In the genomic region with DNA sequence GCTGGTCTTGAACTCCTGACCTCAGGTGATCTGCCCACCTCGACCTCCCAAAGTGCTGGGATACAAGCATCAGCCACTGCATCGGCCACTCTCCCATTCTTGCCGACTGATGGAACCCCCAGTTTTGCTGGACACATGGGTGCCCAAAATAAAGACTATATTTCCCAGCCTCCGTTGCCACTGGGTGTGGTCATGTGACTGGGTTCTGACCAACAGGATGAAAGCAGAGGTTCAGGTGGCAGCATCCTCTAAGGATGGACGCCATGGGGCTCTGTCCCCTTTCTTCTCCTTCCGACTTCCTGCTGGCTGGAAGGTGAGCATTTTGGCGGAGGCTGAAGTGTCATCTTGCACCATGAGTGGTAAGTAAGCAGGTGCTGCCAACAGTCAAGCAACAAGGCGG, we compare ENCODE assay signal across 23 cellular contexts. TPM values are rescaled to one million over a fixed set of nuclear protein-coding genes. Genes with fewer than 3 reads are reported as not detected.
A peak's percentile ranks its signal among the peaks of the same experiment; 100 is the strongest.
DNase-seq lines count a peak whose midpoint lies in the region; ATAC-seq, FAIRE-seq and TF ChIP-seq lines count a peak whose summit lies in the region.
"Had no signal": no experiment of that assay in that cellular context is flagged by ENCODE, and none has a peak within 500 bp of the region (broad histone marks: within the 10 kb centered on the region; RNA-seq: fewer than 3 reads in every experiment).

No MANE protein-coding gene starts in this region.

- H2AK5ac ChIP-seq in H1 (ENCODE audit: low read depth, low read length), result no peak overlapping the region

- H3K4ac ChIP-seq in H1 (replicated peaks; ENCODE audit: insufficient read length, low read depth, low read length), result no peak overlapping the region

- H3K27ac Mint-ChIP-seq in WTC11, result no peak overlapping the region
- H3K27ac Mint-ChIP-seq: T-helper 17 cell had no signal

- H3K79me2 ChIP-seq in GM23248 (ENCODE audit: insufficient read depth) (peaks cover 58% of the 10 kb centered on the region), H1 (ENCODE audit: control insufficient read depth in 1 of 2, insufficient read depth in 2 of 2, low read length in 2 of 2) (no peaks in the 10 kb centered on the region)

- H2AFZ ChIP-seq in GM23248, result no peak overlapping the region
- H2AFZ ChIP-seq in H1 (ENCODE audit: low read length), result no peak overlapping the region
- H2AFZ ChIP-seq: PC-9 had no signal

- TF ChIP-seq CTCF in WTC11 (IDR thresholded peaks at IDR 0.05), result no peak
- no peak for TF ChIP-seq CTCF in H1 (IDR thresholded peaks at IDR 0.05; ENCODE audit: control extremely low read depth in 1 of 3, insufficient read depth in 1 of 3, low read depth in 1 of 3, low read length in 3 of 3)
- no peak for TF ChIP-seq CTCF in sigmoid colon (IDR thresholded peaks at IDR 0.05)

- H3K14ac ChIP-seq in H1 (ENCODE audit: insufficient read length), result no peak overlapping the region

- H4K91ac ChIP-seq in H1 (replicated peaks; ENCODE audit: insufficient read length, low read length), result no peak overlapping the region

- no peaks in the 10 kb centered on the region; the same call in 1 of the 2 replicates for H3K23me2 ChIP-seq in H1 (ENCODE audit: low read depth, low read length)

- H4K8ac ChIP-seq in H1 (ENCODE audit: extremely low read depth, insufficient read depth, low read length), result peak overlapping the region; percentile 53; the same call in 1 of the 2 replicates

- H2BK15ac ChIP-seq in H1 (ENCODE audit: low read length), result no peak overlapping the region

- H3K27me3 ChIP-seq in GM23248 (replicated peaks; ENCODE audit: insufficient read depth) (no peaks in the 10 kb centered on the region), H1 (replicated peaks in 1 of 4; ENCODE audit: control insufficient read depth in 3 of 4, extremely low read depth in 1 of 4, insufficient read depth in 3 of 4, low read length in 3 of 4) (no peaks in the 10 kb centered on the region), sigmoid colon (no peaks in the 10 kb centered on the region)
- H3K27me3 ChIP-seq: BE2C had no signal

- no peak overlapping the region for H3K18ac ChIP-seq in H1 (ENCODE audit: extremely low read depth, low read length)

- no peak overlapping the region for H3K23ac ChIP-seq in H1 (ENCODE audit: insufficient read length)

- TF ChIP-seq EP300 in H1 (IDR thresholded peaks at IDR 0.05; ENCODE audit: borderline replicate concordance in 1 of 2, low read depth in 2 of 2, low read length in 2 of 2) (no peak), sigmoid colon (IDR thresholded peaks at IDR 0.05) (no peak)

- no peak overlapping the region for H2BK120ac ChIP-seq in H1 (replicated peaks; ENCODE audit: low read depth, low read length)

- H3K4me1 ChIP-seq in GM23248 (ENCODE audit: insufficient read depth) (no peaks in the 10 kb centered on the region), H1 (replicated peaks in 1 of 4; ENCODE audit: control insufficient read depth in 3 of 4, insufficient read depth in 4 of 4, low read length in 3 of 4) (peaks cover 0 to 5% (median 3%) of the 10 kb centered on the region in 4 experiments; a peak in 5 of 7 replicates), sigmoid colon (peaks cover 0 to 97% (median 85%) of the 10 kb centered on the region in 4 donors)

- no peak overlapping the region for H3K4me2 ChIP-seq in GM23248 (ENCODE audit: unreplicated experiment)
- no peak overlapping the region for H3K4me2 ChIP-seq in H1 (ENCODE audit: insufficient read depth in 1 of 2, low read depth in 2 of 2, low read length in 2 of 2)
- H3K4me2 ChIP-seq: PC-9 had no signal

- H3K27ac ChIP-seq in GM23248 (peak overlapping the region; percentile 6; the same call in 1 of the 2 replicates), H1 (ENCODE audit: low read depth, low read length) (no peak overlapping the region), sigmoid colon (peak overlapping the region; percentile 52 to 99 (median 96))
- H3K27ac ChIP-seq: HL-60, PC-9 had no signal

- CTCF ChIA-PET in WTC11 (lab: Charles Lee), result interaction anchor here (0.6 to 3.3 kb wide), 3 partner anchors 9 to 172 kb away, joined by 3 to 26 read pairs (median 5); no protein-coding TSS in a partner anchor
- CTCF ChIA-PET in H1 (lab: Charles Lee; ENCODE audit: partially characterized antibody), result interaction anchor here (2.0 to 12.7 kb wide), 4 partner anchors 8 to 20 kb away, joined by 9 to 306 read pairs (median 106); a partner anchor contains a TSS

- in situ Hi-C loops in GM23248 (cut with MboI), result no loop called here

- no peak overlapping the region for H4K5ac ChIP-seq in H1 (ENCODE audit: insufficient read length, low read depth, low read length)

- TF ChIP-seq POLR2A in H1 (IDR thresholded peaks at IDR 0.05; ENCODE audit: control extremely low read depth in 1 of 2, low read depth in 2 of 2, low read length in 2 of 2), result no peak
- TF ChIP-seq POLR2A in sigmoid colon (IDR thresholded peaks at IDR 0.05), result no peak

- no peak for ATAC-seq in WTC11
- ATAC-seq: T-helper 17 cell had no signal

- peaks cover 6% of the 10 kb centered on the region for H3K4me1 Mint-ChIP-seq in WTC11

- H3K79me1 ChIP-seq in H1 (ENCODE audit: low read depth, low read length), result peaks cover 7% of the 10 kb centered on the region; the same call in 1 of the 2 replicates

- H3K9me3 Mint-ChIP-seq in WTC11, result no peaks in the 10 kb centered on the region
- H3K9me3 Mint-ChIP-seq: H9 had no signal

- no peaks in the 10 kb centered on the region for H3K27me3 Mint-ChIP-seq in WTC11 (ENCODE audit: low read depth)
- H3K27me3 Mint-ChIP-seq: T-helper 17 cell had no signal

- peaks cover 64% of the 10 kb centered on the region for H3F3A ChIP-seq in GM23248 (ENCODE audit: insufficient read depth)

- DNase-seq in GM23248, result no peak
- no peak for DNase-seq in WTC11 (ENCODE audit: low spot score)
- no peak for DNase-seq in H1 (ENCODE audit: low read depth in 1 of 2, low spot score in 2 of 2)
- DNase-seq in sigmoid colon, result no peak
- DNase-seq in NCI-H187 treated with DMSO at 0.1 percent for 48 hours (lab: John Stamatoyannopoulos, UW), result no peak
- no peak for DNase-seq in CD1c-positive myeloid dendritic cell (ENCODE audit: extremely low spot score)
- no peak for DNase-seq in SHP77 treated with DMSO at 0.1 percent for 48 hours (lab: John Stamatoyannopoulos, UW)
- no peak for DNase-seq in superior temporal gyrus (ENCODE audit: extremely low spot score)
- DNase-seq: BE2C, DMS153, DND-41, H9, NCI-H1436, NCI-H187, NCI-H2107, NCI-H524, NCI-H774, PC-9, Right ventricle myocardium superior, T-helper 17 cell had no signal

- no peaks in the 10 kb centered on the region for H3K9me2 ChIP-seq in GM23248 (ENCODE audit: insufficient read depth)

- peaks cover 56% of the 10 kb centered on the region for H3K36me3 Mint-ChIP-seq in WTC11

- H3K4me3 ChIP-seq in GM23248, result no peak overlapping the region
- H3K4me3 ChIP-seq in H1 (ENCODE audit: extremely low read depth in 1 of 4, insufficient read depth in 2 of 4, low read depth in 3 of 4, low read length in 4 of 4), result no peak overlapping the region
- H3K4me3 ChIP-seq in sigmoid colon, result no peak overlapping the region
- H3K4me3 ChIP-seq: PC-9 had no signal

- H3K56ac ChIP-seq in H1 (replicated peaks; ENCODE audit: insufficient read length, low read depth, low read length), result no peak overlapping the region

- 91 to 93% methylated on average over 8 of the region's 8 CpGs for WGBS in GM23248 (ENCODE audit: low coverage in 1 of 2, low lambda C conversion rate in 2 of 2, missing lambda C conversion rate in 2 of 2), 2 experiments
- WGBS in H1 (ENCODE audit: extremely low coverage in 1 of 2, insufficient coverage in 1 of 2, insufficient read length in 1 of 2, insufficient replicate concordance in 2 of 2, low coverage in 1 of 2, low lambda C conversion rate in 2 of 2, missing lambda C conversion rate in 1 of 2), 2 experiments, result 98% methylated on average over 8 of the region's 8 CpGs; no CpG with 5 or more reads in 1 of the 2 experiments
- WGBS in sigmoid colon, 2 donors, result 89 to 94% methylated on average over 8 of the region's 8 CpGs

- POLR2A ChIA-PET in WTC11 (lab: Charles Lee) (no interaction called here), H1 (lab: Charles Lee; ENCODE audit: partially characterized antibody) (interaction anchor here (1.0 to 67.5 kb wide), 3 partner anchors 7 to 83 kb away, joined by 3 to 3349 read pairs (median 3349); a partner anchor contains a TSS)

- H2BK20ac ChIP-seq in H1 (ENCODE audit: low read length), result no peak overlapping the region

- H3K9ac ChIP-seq in GM23248 (no peak overlapping the region), H1 (replicated peaks in 1 of 4; ENCODE audit: extremely low read depth in 1 of 4, low read depth in 3 of 4, low read length in 3 of 4) (no peak overlapping the region)

- no peak for TF ChIP-seq RAD21 in H1 (IDR thresholded peaks at IDR 0.05 in 1 of 2, conservative IDR thresholded peaks at IDR 0.05 in 1 of 2; ENCODE audit: low read depth in 2 of 2, low read length in 2 of 2)

- no peak overlapping the region for H2BK5ac ChIP-seq in H1 (ENCODE audit: low read depth, low read length)

- FAIRE-seq in H1 (lab: Jason Lieb, UNC), result no peak
- FAIRE-seq: GM12892 had no signal

- H3K36me3 ChIP-seq in GM23248 (ENCODE audit: low read depth) (peaks cover 70% of the 10 kb centered on the region), H1 (ENCODE audit: control insufficient read depth in 2 of 4, insufficient read depth in 4 of 4, low read length in 3 of 4) (peaks cover 24 to 66% (median 45%) of the 10 kb centered on the region in 4 experiments), sigmoid colon (peaks cover 56 to 90% (median 72%) of the 10 kb centered on the region in 4 donors)

- H4K20me1 ChIP-seq in GM23248 (ENCODE audit: insufficient read depth) (0 out of 2 replicates have a peak, but pooled peaks cover 4% of the 10 kb centered on the region), H1 (replicated peaks in 1 of 2; ENCODE audit: control insufficient read depth in 1 of 2, insufficient read depth in 2 of 2, low read length in 2 of 2) (peaks cover 5 to 13% of the 10 kb centered on the region in 2 experiments)

- intact Hi-C loops in sigmoid colon (cut with DNase I), result no loop called here

- H3K4me3 Mint-ChIP-seq in WTC11, result no peak overlapping the region
- H3K4me3 Mint-ChIP-seq: H9, T-helper 17 cell had no signal

- H3K9me3 ChIP-seq in GM23248 (ENCODE audit: low read depth) (no peaks in the 10 kb centered on the region), H1 (ENCODE audit: insufficient read depth in 2 of 2, low read depth in 1 of 2, low read length in 1 of 2) (no peaks in the 10 kb centered on the region), sigmoid colon (no peaks in the 10 kb centered on the region)
- H3K9me3 ChIP-seq: BE2C had no signal

- no peak overlapping the region for H2BK12ac ChIP-seq in H1 (ENCODE audit: low read depth, low read length)

RNA-seq across cellular contexts. Expression of a gene that starts 10.3 kb away (rescaled TPM):
- total RNA-seq in GM23248 (2014; rRNA removed; shearing (Covaris generic)), result 320 and 357 TPM in 2 replicates
- 551 and 556 TPM in 2 replicates for polyA plus RNA-seq in GM23248 (2016; fragmentation: Nextera tagmentation; extraction: Ambion mirVana)
- total RNA-seq in WTC11 (2021), result 124 to 142 TPM (median 139 TPM) in 3 replicates
- total RNA-seq in H1 (2021; fragmentation: NEBNext Ultra II Directional; extraction: Animal tissue kit (Norgen Biotek cat#: 25700)), result 86.7 and 94.2 TPM in 2 replicates
- 67.3 and 118 TPM in 2 replicates for polyA plus RNA-seq in H1 (2011; rRNA removed)
- polyA plus RNA-seq in H1 (2011; cell fraction: cytosol; rRNA removed), result 69.8 TPM
- polyA plus RNA-seq in H1 (2011; cell fraction: nucleus; rRNA removed), result 396 TPM
- 66.9 to 114 TPM (median 104 TPM) in 4 replicates for polyA plus RNA-seq in H1 (2012, experiment 1 of 2)
- 72.7 TPM for polyA plus RNA-seq in H1 (2012, experiment 2 of 2)
- polyA plus RNA-seq in H1 (2013, experiment 1 of 2), result 55.8 TPM
- polyA plus RNA-seq in H1 (2013, experiment 2 of 2), result 54.4 TPM
- polyA minus RNA-seq in H1 (2011; rRNA and poly(A)+ RNA removed), result 22.3 and 28.0 TPM in 2 replicates
- 53.7 TPM for polyA minus RNA-seq in H1 (2011; cell fraction: cytosol; rRNA and poly(A)+ RNA removed)
- 149 TPM for polyA minus RNA-seq in H1 (2011; cell fraction: nucleus; rRNA and poly(A)+ RNA removed)
- 100 to 1,000 TPM; 274 to 923 (median 482) TPM for total RNA-seq in sigmoid colon
- 10 to 100 TPM in 2 of 3 donors, 1 to 10 TPM in 1; 7.2 to 58.5 (median 14.4) TPM for polyA plus RNA-seq in sigmoid colon

RNA-seq across cellular contexts. Expression of a gene that starts 13.7 kb away (rescaled TPM):
- total RNA-seq in GM23248 (2014; rRNA removed; shearing (Covaris generic)), result 224 and 257 TPM in 2 replicates
- polyA plus RNA-seq in GM23248 (2016; fragmentation: Nextera tagmentation; extraction: Ambion mirVana) (160 and 163 TPM in 2 replicates), H1 (2011; rRNA removed) (168 and 250 TPM in 2 replicates), sigmoid colon (10 to 100 TPM in 2 of 3 donors, 1 to 10 TPM in 1; 6.0 to 22.2 (median 16.9) TPM)
- total RNA-seq in WTC11 (2021) (267 to 288 TPM (median 269 TPM) in 3 replicates), sigmoid colon (10 to 100 TPM; 54.8 to 100.0 (median 82.3) TPM)
- total RNA-seq in H1 (2021; fragmentation: NEBNext Ultra II Directional; extraction: Animal tissue kit (Norgen Biotek cat#: 25700)), result 325 and 333 TPM in 2 replicates
- polyA plus RNA-seq in H1 (2011; cell fraction: cytosol; rRNA removed), result 212 TPM
- 1,074 TPM for polyA plus RNA-seq in H1 (2011; cell fraction: nucleus; rRNA removed)
- polyA plus RNA-seq in H1 (2012, experiment 1 of 2), result 188 to 314 TPM (median 284 TPM) in 4 replicates
- polyA plus RNA-seq in H1 (2012, experiment 2 of 2), result 241 TPM
- 332 TPM for polyA plus RNA-seq in H1 (2013, experiment 1 of 2)
- 350 TPM for polyA plus RNA-seq in H1 (2013, experiment 2 of 2)
- 120 and 154 TPM in 2 replicates for polyA minus RNA-seq in H1 (2011; rRNA and poly(A)+ RNA removed)
- polyA minus RNA-seq in H1 (2011; cell fraction: cytosol; rRNA and poly(A)+ RNA removed), result 133 TPM
- 288 TPM for polyA minus RNA-seq in H1 (2011; cell fraction: nucleus; rRNA and poly(A)+ RNA removed)

RNA-seq across cellular contexts. Expression of a gene that starts 22.5 kb away (rescaled TPM):
- 0.25 and 0.97 TPM in 2 replicates for total RNA-seq in GM23248 (2014; rRNA removed; shearing (Covaris generic))
- 0.76 and 0.80 TPM in 2 replicates for polyA plus RNA-seq in GM23248 (2016; fragmentation: Nextera tagmentation; extraction: Ambion mirVana)
- total RNA-seq in WTC11 (2021), result 9.0 to 9.9 TPM (median 9.0 TPM) in 3 replicates
- 6.4 and 8.6 TPM in 2 replicates for total RNA-seq in H1 (2021; fragmentation: NEBNext Ultra II Directional; extraction: Animal tissue kit (Norgen Biotek cat#: 25700))
- polyA plus RNA-seq in H1 (2011; rRNA removed), result 4.2 and 6.3 TPM in 2 replicates
- polyA plus RNA-seq in H1 (2011; cell fraction: cytosol; rRNA removed), result 4.7 TPM
- 28.3 TPM for polyA plus RNA-seq in H1 (2011; cell fraction: nucleus; rRNA removed)
- polyA plus RNA-seq in H1 (2012, experiment 1 of 2), result 5.7 to 10.5 TPM (median 6.6 TPM) in 4 replicates
- polyA plus RNA-seq in H1 (2012, experiment 2 of 2), result 3.0 TPM
- polyA plus RNA-seq in H1 (2013, experiment 1 of 2), result 5.7 TPM
- 5.5 TPM for polyA plus RNA-seq in H1 (2013, experiment 2 of 2)
- polyA minus RNA-seq in H1 (2011; rRNA and poly(A)+ RNA removed), result 1.3 and 3.3 TPM in 2 replicates
- polyA minus RNA-seq in H1 (2011; cell fraction: cytosol; rRNA and poly(A)+ RNA removed), result 0.73 TPM
- polyA minus RNA-seq in H1 (2011; cell fraction: nucleus; rRNA and poly(A)+ RNA removed), result 7.3 TPM
- 1 to 10 TPM; 4.6 to 8.0 (median 6.5) TPM for total RNA-seq in sigmoid colon
- 10 to 100 TPM in 1 of 3 donors, 1 to 10 TPM in 2; 3.0 to 20.2 (median 7.2) TPM for polyA plus RNA-seq in sigmoid colon
- total RNA-seq: RPMI7951 had no signal

RNA-seq across cellular contexts. Expression of a gene that starts 29.6 kb away (rescaled TPM):
- 78.5 and 117 TPM in 2 replicates for total RNA-seq in GM23248 (2014; rRNA removed; shearing (Covaris generic))
- polyA plus RNA-seq in GM23248 (2016; fragmentation: Nextera tagmentation; extraction: Ambion mirVana) (63.0 and 67.9 TPM in 2 replicates), H1 (2011; rRNA removed) (135 and 187 TPM in 2 replicates), sigmoid colon (10 to 100 TPM; 69.7 to 78.4 (median 72.6) TPM)
- total RNA-seq in WTC11 (2021) (136 to 156 TPM (median 137 TPM) in 3 replicates), sigmoid colon (10 to 100 TPM; 47.8 to 55.1 (median 51.6) TPM)
- total RNA-seq in H1 (2021; fragmentation: NEBNext Ultra II Directional; extraction: Animal tissue kit (Norgen Biotek cat#: 25700)), result 101 and 102 TPM in 2 replicates
- polyA plus RNA-seq in H1 (2011; cell fraction: cytosol; rRNA removed), result 198 TPM
- polyA plus RNA-seq in H1 (2011; cell fraction: nucleus; rRNA removed), result 361 TPM
- 72.1 to 148 TPM (median 142 TPM) in 4 replicates for polyA plus RNA-seq in H1 (2012, experiment 1 of 2)
- 81.7 TPM for polyA plus RNA-seq in H1 (2012, experiment 2 of 2)
- polyA plus RNA-seq in H1 (2013, experiment 1 of 2), result 72.4 TPM
- 70.9 TPM for polyA plus RNA-seq in H1 (2013, experiment 2 of 2)
- polyA minus RNA-seq in H1 (2011; rRNA and poly(A)+ RNA removed), result 105 and 106 TPM in 2 replicates
- polyA minus RNA-seq in H1 (2011; cell fraction: cytosol; rRNA and poly(A)+ RNA removed), result 142 TPM
- 80.9 TPM for polyA minus RNA-seq in H1 (2011; cell fraction: nucleus; rRNA and poly(A)+ RNA removed)

RNA-seq across cellular contexts. Expression of a gene that starts 40.5 kb away (rescaled TPM):
- total RNA-seq in GM23248 (2014; rRNA removed; shearing (Covaris generic)), result 23.9 and 24.8 TPM in 2 replicates
- 10.5 and 11.1 TPM in 2 replicates for polyA plus RNA-seq in GM23248 (2016; fragmentation: Nextera tagmentation; extraction: Ambion mirVana)
- total RNA-seq in WTC11 (2021), result 13.1 to 14.7 TPM (median 14.6 TPM) in 3 replicates
- 8.0 and 8.6 TPM in 2 replicates for total RNA-seq in H1 (2021; fragmentation: NEBNext Ultra II Directional; extraction: Animal tissue kit (Norgen Biotek cat#: 25700))
- polyA plus RNA-seq in H1 (2011; rRNA removed), result 11.8 and 23.1 TPM in 2 replicates
- polyA plus RNA-seq in H1 (2011; cell fraction: cytosol; rRNA removed), result 11.7 TPM
- polyA plus RNA-seq in H1 (2011; cell fraction: nucleus; rRNA removed), result 12.5 TPM
- polyA plus RNA-seq in H1 (2012, experiment 1 of 2), result 0.79 to 4.9 TPM (median 4.9 TPM) in 4 replicates
- 2.8 TPM for polyA plus RNA-seq in H1 (2012, experiment 2 of 2)
- 5.2 TPM for polyA plus RNA-seq in H1 (2013, experiment 1 of 2)
- polyA plus RNA-seq in H1 (2013, experiment 2 of 2), result 4.9 TPM
- 0.12 and 0.13 TPM in 2 replicates for polyA minus RNA-seq in H1 (2011; rRNA and poly(A)+ RNA removed)
- 5.2 TPM for polyA minus RNA-seq in H1 (2011; cell fraction: cytosol; rRNA and poly(A)+ RNA removed)
- polyA minus RNA-seq in H1 (2011; cell fraction: nucleus; rRNA and poly(A)+ RNA removed), result 7.5 TPM
- 1 to 10 TPM in 3 of 4 donors, under 1 TPM in 1; 0.82 to 2.5 (median 1.7) TPM for total RNA-seq in sigmoid colon
- 1 to 10 TPM in 1 of 3 donors, not detected in 2; 3.7 TPM for polyA plus RNA-seq in sigmoid colon
